In genomic region chr11:45405916-45406670, GRCh38 we compare ENCODE assay signal across 10 cellular contexts.
A peak's percentile ranks its signal among the peaks of the same experiment; 100 is the strongest.
DNase-seq lines count a peak whose midpoint lies in the region; ATAC-seq, FAIRE-seq and TF ChIP-seq lines count a peak whose summit lies in the region.
"Had no signal": no experiment of that assay in that cellular context is flagged by ENCODE, and none has a peak within 500 bp of the region (broad histone marks: within the 10 kb centered on the region; RNA-seq: fewer than 3 reads in every experiment).

No MANE protein-coding gene starts in this region.

- H3K4me2 ChIP-seq in SU-DHL-6 (ENCODE audit: low read depth, low read length, poor library complexity, severe bottlenecking) (no peak overlapping the region), hepatocyte (no peak overlapping the region)

- H3K36me3 Mint-ChIP-seq in activated CD4-positive, alpha-beta T cell treated with anti-CD3 and anti-CD28 coated beads for 36 hours (ENCODE audit: low read depth): no peaks in the 10 kb centered on the region
- H3K36me3 Mint-ChIP-seq in Caco-2 (ENCODE audit: insufficient read depth, unreplicated experiment): no peaks in the 10 kb centered on the region

- H3F3A ChIP-seq in SU-DHL-6 (ENCODE audit: insufficient read depth): no peaks in the 10 kb centered on the region

- POLR2A ChIA-PET in activated CD4-positive, alpha-beta T cell treated with anti-CD3 and anti-CD28 coated beads for 36 hours (lab: Charles Lee): no interaction called here
- POLR2A ChIA-PET in Caco-2 (lab: Charles Lee): no interaction called here

- intact Hi-C loops in activated CD4-positive, alpha-beta T cell treated with anti-CD3 and anti-CD28 coated beads for 36 hours (cut with DNase I, micrococcal nuclease): loop anchor here in 1 of 2 experiments (1.0 kb wide), 1 partner anchor 365 kb away; no protein-coding TSS in a partner anchor
- intact Hi-C loops in Caco-2 (cut with micrococcal nuclease; ENCODE audit: unreplicated experiment): no loop called here

- no peak for DNase-seq in hepatocyte (ENCODE audit: low spot score)
- DNase-seq in activated CD4-positive, alpha-beta T cell treated with anti-CD3 and anti-CD28 coated beads for 36 hours: no peak
- no peak for DNase-seq in activated naive CD4-positive, alpha-beta T cell (lab: John Stamatoyannopoulos, UW)
- no peak for DNase-seq in Caco-2

- no TSS peak for BruUV-seq in Caco-2 (replicated peaks; lab: Mats Ljungman, UMichigan)

- H3K36me3 ChIP-seq in SU-DHL-6 (ENCODE audit: low read length): no peaks in the 10 kb centered on the region
- H3K36me3 ChIP-seq in hepatocyte (replicated peaks; ENCODE audit: insufficient read depth, low read depth): no peaks in the 10 kb centered on the region
- H3K36me3 ChIP-seq in Caco-2 (ENCODE audit: control insufficient read depth, insufficient read depth, low read length): no peaks in the 10 kb centered on the region

- FAIRE-seq in A204.1 (lab: Jason Lieb, UNC): peak; percentile 90

- H4K20me1 ChIP-seq in SU-DHL-6 (ENCODE audit: low read depth, low read length) (no peaks in the 10 kb centered on the region), hepatocyte (ENCODE audit: insufficient read depth, poor library complexity, severe bottlenecking) (no peaks in the 10 kb centered on the region)

- no peaks in the 10 kb centered on the region for H3K9me3 Mint-ChIP-seq in activated CD4-positive, alpha-beta T cell treated with anti-CD3 and anti-CD28 coated beads for 36 hours (ENCODE audit: low read depth)
- no peaks in the 10 kb centered on the region for H3K9me3 Mint-ChIP-seq in Caco-2 (ENCODE audit: unreplicated experiment)
- H3K9me3 Mint-ChIP-seq: activated T-helper 2 cell treated with anti-CD3 and anti-CD28 coated beads, Interferon-gamma antibody, Interleukin-2, Interleukin-4, amounts not matched to agents 10 μg/mL and 5 μg/mL and 100 μg/mL, durations not matched to agents 14 hours and 24 hours and 36 hours had no signal

- no peaks in the 10 kb centered on the region for H3K9me3 ChIP-seq in SU-DHL-6 (ENCODE audit: insufficient read depth, low read length)
- no peaks in the 10 kb centered on the region for H3K9me3 ChIP-seq in hepatocyte (ENCODE audit: low read depth)
- no peaks in the 10 kb centered on the region for H3K9me3 ChIP-seq in Caco-2

- H3K27me3 Mint-ChIP-seq in activated CD4-positive, alpha-beta T cell treated with anti-CD3 and anti-CD28 coated beads for 36 hours: peaks cover 13% of the 10 kb centered on the region
- peaks cover 13% of the 10 kb centered on the region for H3K27me3 Mint-ChIP-seq in Caco-2 (ENCODE audit: insufficient read depth, unreplicated experiment)

- WGBS in hepatocyte (ENCODE audit: low lambda C conversion rate, missing lambda C conversion rate): 70% methylated on average over 3 of the region's 3 CpGs

- no peak overlapping the region for H3K9ac ChIP-seq in SU-DHL-6 (ENCODE audit: low read length)

- no peaks in the 10 kb centered on the region for H3K79me2 ChIP-seq in SU-DHL-6 (ENCODE audit: insufficient read depth, low read length)
- H3K79me2 ChIP-seq in hepatocyte: no peaks in the 10 kb centered on the region

- no peaks in the 10 kb centered on the region for H3K4me1 Mint-ChIP-seq in activated CD4-positive, alpha-beta T cell treated with anti-CD3 and anti-CD28 coated beads for 36 hours
- no peaks in the 10 kb centered on the region for H3K4me1 Mint-ChIP-seq in Caco-2 (ENCODE audit: low read depth, unreplicated experiment)

- no peaks in the 10 kb centered on the region for H3K4me1 ChIP-seq in hepatocyte (ENCODE audit: insufficient read depth)
- H3K4me1 ChIP-seq in Caco-2: no peaks in the 10 kb centered on the region

- H3K27ac Mint-ChIP-seq in activated CD4-positive, alpha-beta T cell treated with anti-CD3 and anti-CD28 coated beads for 36 hours: no peak overlapping the region
- no peak overlapping the region for H3K27ac Mint-ChIP-seq in Caco-2 (ENCODE audit: unreplicated experiment)
- H3K27ac Mint-ChIP-seq: activated T-helper 2 cell treated with anti-CD3 and anti-CD28 coated beads, Interferon-gamma antibody, Interleukin-2, Interleukin-4, amounts not matched to agents 10 μg/mL and 5 μg/mL and 100 μg/mL, durations not matched to agents 14 hours and 24 hours and 36 hours had no signal

- TF ChIP-seq CTCF in GM12875 (IDR thresholded peaks at IDR 0.05; ENCODE audit: borderline replicate concordance, insufficient read depth, low read depth, low read length): peak; percentile 18; the same call in 1 of the 2 replicates
- peak; percentile 40 for TF ChIP-seq CTCF in SU-DHL-6 (IDR thresholded peaks at IDR 0.05; ENCODE audit: insufficient read depth, low read length, poor library complexity, severe bottlenecking)
- TF ChIP-seq CTCF in hepatocyte (IDR thresholded peaks at IDR 0.05; ENCODE audit: poor library complexity): peak; percentile 59
- peak in 1 of 2 experiments; percentile 41 for TF ChIP-seq CTCF in Caco-2 (IDR thresholded peaks at IDR 0.05; ENCODE audit: insufficient read depth in 1 of 2, low read depth in 1 of 2, low read length in 1 of 2, severe bottlenecking in 1 of 2, unreplicated experiment in 1 of 2)

- no peak overlapping the region for H3K4me3 Mint-ChIP-seq in activated CD4-positive, alpha-beta T cell treated with anti-CD3 and anti-CD28 coated beads for 36 hours
- H3K4me3 Mint-ChIP-seq in Caco-2 (ENCODE audit: unreplicated experiment): no peak overlapping the region

- H3K4me3 ChIP-seq in GM12875 (ENCODE audit: low read depth, low read length) (no peak overlapping the region), SU-DHL-6 (ENCODE audit: insufficient read depth, low read length, poor library complexity, severe bottlenecking) (no peak overlapping the region), hepatocyte (no peak overlapping the region), Caco-2 (ENCODE audit: low read depth, low read length) (no peak overlapping the region)
- H3K4me3 ChIP-seq: SK-N-MC had no signal

- CTCF ChIA-PET in activated CD4-positive, alpha-beta T cell treated with anti-CD3 and anti-CD28 coated beads for 36 hours (lab: Charles Lee): interaction anchor here (0.6 to 1.7 kb wide), 3 partner anchors 39 to 365 kb away, joined by 3 to 4 read pairs (median 3); no protein-coding TSS in a partner anchor
- CTCF ChIA-PET in Caco-2 (lab: Charles Lee): interaction anchor here (0.5 kb wide), 1 partner anchor 14 kb away, joined by 3 read pairs; no protein-coding TSS in a partner anchor

- no peak overlapping the region for H2AFZ ChIP-seq in SU-DHL-6 (ENCODE audit: low read depth, low read length, severe bottlenecking)
- no peak overlapping the region for H2AFZ ChIP-seq in hepatocyte

- H3K27ac ChIP-seq in SU-DHL-6 (ENCODE audit: low read depth, low read length): no peak overlapping the region
- no peak overlapping the region for H3K27ac ChIP-seq in hepatocyte
- H3K27ac ChIP-seq: SK-N-MC had no signal

- ATAC-seq in activated CD4-positive, alpha-beta T cell treated with anti-CD3 and anti-CD28 coated beads for 36 hours: no peak
- no peak for ATAC-seq in HG02973 (IDR thresholded peaks at IDR 0.05; ENCODE audit: unreplicated experiment)

- no peaks in the 10 kb centered on the region for H3K27me3 ChIP-seq in SU-DHL-6 (ENCODE audit: low read length)
- peaks cover 7% of the 10 kb centered on the region for H3K27me3 ChIP-seq in hepatocyte
- peaks cover 2% of the 10 kb centered on the region for H3K27me3 ChIP-seq in Caco-2 (replicated peaks; ENCODE audit: control insufficient read depth, insufficient read depth, low read length)

- H3K9me2 ChIP-seq in SU-DHL-6 (replicated peaks; ENCODE audit: insufficient read depth, low read length): no peaks in the 10 kb centered on the region
- no peaks in the 10 kb centered on the region for H3K9me2 ChIP-seq in hepatocyte (replicated peaks; ENCODE audit: insufficient read depth)
